1 cellular context compared by ENCODE assay signal in genomic region chr12:88667615-88668014, GRCh38.
A peak's percentile ranks its signal among the peaks of the same experiment; 100 is the strongest.
TF ChIP-seq lines count a peak whose summit lies in the region.

No MANE protein-coding gene starts in this region.

TF ChIP-seq in IMR-90, 13 proteins besides CTCF, POLR2A, EP300 and RAD21:
- 0 out of 2 replicates have a peak, but pooled peaks have one; percentile 18 for TF ChIP-seq MAFK (IDR thresholded peaks at IDR 0.05; ENCODE audit: low read depth, low read length)
